12 cellular contexts compared by ENCODE assay signal in the genomic region with DNA sequence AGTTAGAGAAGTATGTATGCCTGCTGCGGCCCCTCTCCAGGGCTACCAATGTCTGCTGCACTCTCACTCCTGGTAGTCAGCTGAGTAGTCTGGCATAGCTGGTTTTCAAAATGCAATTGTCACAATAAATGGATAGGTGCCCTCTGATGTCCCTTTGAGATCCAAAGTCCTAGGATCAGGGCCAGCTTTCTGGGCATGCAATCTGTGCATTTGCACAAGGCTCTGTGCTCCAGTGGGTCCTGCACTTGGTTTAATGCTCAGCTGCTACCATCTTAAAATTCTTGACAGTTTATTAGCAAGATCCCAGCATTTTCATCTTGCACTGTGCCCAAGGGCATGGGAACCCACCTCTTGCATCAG.
DNase-seq lines count a peak whose midpoint lies in the region; ATAC-seq and TF ChIP-seq lines count a peak whose summit lies in the region.
"Had no signal": no experiment of that assay in that cellular context is flagged by ENCODE, and none has a peak within 500 bp of the region (broad histone marks: within the 10 kb centered on the region; RNA-seq: fewer than 3 reads in every experiment).

No MANE protein-coding gene starts in this region.

- in situ Hi-C loops in gastrocnemius medialis (cut with MboI; ENCODE audit: low sequenced_read_pairs in 4 of 4) = no loop called here

- no peak overlapping the region for H3K4me3 ChIP-seq in left ventricle myocardium inferior
- no peak overlapping the region for H3K4me3 ChIP-seq in ascending aorta
- H3K4me3 ChIP-seq in right cardiac atrium (ENCODE audit: low read length) = no peak overlapping the region
- H3K4me3 ChIP-seq in thoracic aorta = no peak overlapping the region
- H3K4me3 ChIP-seq in gastrocnemius medialis = no peak overlapping the region

- H3K27me3 ChIP-seq in left ventricle myocardium inferior (ENCODE audit: low read depth) (no peaks in the 10 kb centered on the region), ascending aorta (no peaks in the 10 kb centered on the region), right cardiac atrium (ENCODE audit: control insufficient read depth, insufficient read depth) (no peaks in the 10 kb centered on the region), thoracic aorta (replicated peaks; ENCODE audit: insufficient read depth) (no peaks in the 10 kb centered on the region), gastrocnemius medialis (no peaks in the 10 kb centered on the region)

- H3K36me3 ChIP-seq in left ventricle myocardium inferior = no peaks in the 10 kb centered on the region
- no peaks in the 10 kb centered on the region for H3K36me3 ChIP-seq in ascending aorta
- H3K36me3 ChIP-seq in thoracic aorta = no peaks in the 10 kb centered on the region
- no peaks in the 10 kb centered on the region for H3K36me3 ChIP-seq in gastrocnemius medialis

- TF ChIP-seq POLR2A in gastrocnemius medialis (IDR thresholded peaks at IDR 0.05) = no peak

- peak overlapping the region; percentile 95 for H3K27ac ChIP-seq in left ventricle myocardium inferior (replicated peaks)
- H3K27ac ChIP-seq in ascending aorta = peak overlapping the region; percentile 48 to 96
- peak overlapping the region; percentile 30 for H3K27ac ChIP-seq in right cardiac atrium (ENCODE audit: low read length)
- H3K27ac ChIP-seq in thoracic aorta = peak overlapping the region; percentile 29 to 96
- H3K27ac ChIP-seq in gastrocnemius medialis = peak overlapping the region in 1 of 4 donors; percentile 40

- WGBS in right cardiac atrium = 47% methylated on average over 1 of the region's 1 CpG

- DNase-seq in left ventricle myocardium inferior (no peak), Right ventricle myocardium inferior (ENCODE audit: missing footprints) (no peak), ascending aorta (ENCODE audit: low spot score in 2 of 2) (no peak), right cardiac atrium (no peak), thoracic aorta (ENCODE audit: low spot score) (no peak), gastrocnemius medialis (no peak)
- DNase-seq: Calu3; CD4-positive, alpha-beta T cell; DMS 273 treated with DMSO at 0.1 percent for 48 hours; GOT3; H9 had no signal

- H3K9me3 ChIP-seq in left ventricle myocardium inferior (replicated peaks) (no peaks in the 10 kb centered on the region), ascending aorta (no peaks in the 10 kb centered on the region), right cardiac atrium (ENCODE audit: control insufficient read depth, low read length) (no peaks in the 10 kb centered on the region), thoracic aorta (no peaks in the 10 kb centered on the region), gastrocnemius medialis (no peaks in the 10 kb centered on the region)

- H3K4me1 ChIP-seq in left ventricle myocardium inferior = peaks cover 61% of the 10 kb centered on the region
- peaks cover 4 to 50% of the 10 kb centered on the region in 2 donors for H3K4me1 ChIP-seq in ascending aorta
- H3K4me1 ChIP-seq in right cardiac atrium (ENCODE audit: control insufficient read depth, insufficient read depth, low read length) = peaks cover 14% of the 10 kb centered on the region
- peaks cover 19 to 58% of the 10 kb centered on the region in 2 donors for H3K4me1 ChIP-seq in thoracic aorta (ENCODE audit: control insufficient read depth in 1 of 2, low read depth in 2 of 2)
- peaks cover 18 to 27% of the 10 kb centered on the region in 2 donors for H3K4me1 ChIP-seq in gastrocnemius medialis

- intact Hi-C loops in left ventricle myocardium inferior (cut with micrococcal nuclease) = no loop called here
- intact Hi-C loops in Right ventricle myocardium inferior (cut with DNase I) = loop anchor here (5.0 to 10.0 kb wide), 2 partner anchors 522 to 544 kb away; no protein-coding TSS in a partner anchor
- intact Hi-C loops in ascending aorta (cut with DNase I) = loop anchor here (5.0 kb wide), 1 partner anchor 138 kb away; no protein-coding TSS in a partner anchor
- intact Hi-C loops in right cardiac atrium (cut with DNase I) = no loop called here
- intact Hi-C loops in gastrocnemius medialis (cut with DNase I; ENCODE audit: low total_unique reads) = no loop called here

- TF ChIP-seq CTCF in left ventricle myocardium inferior (IDR thresholded peaks at IDR 0.05; ENCODE audit: borderline replicate concordance) (no peak), ascending aorta (IDR thresholded peaks at IDR 0.05) (no peak), thoracic aorta (IDR thresholded peaks at IDR 0.05) (no peak), gastrocnemius medialis (IDR thresholded peaks at IDR 0.05 in 4 of 5, conservative IDR thresholded peaks at IDR 0.05 in 1 of 5) (no peak)

- ATAC-seq in Right ventricle myocardium inferior = no peak
- no peak for ATAC-seq in right cardiac atrium
- ATAC-seq in thoracic aorta (ENCODE audit: insufficient number of reproducible peaks, low FRiP score, low read depth) = no peak
- ATAC-seq in gastrocnemius medialis = no peak
- ATAC-seq in HG03469 (IDR thresholded peaks at IDR 0.05; ENCODE audit: unreplicated experiment) = no peak

Comparison
In these comparisons a context has a peak if more than half of its experiments do, and no peak if none do; other contexts are left out.
1. intact Hi-C loops: an anchor here in Right ventricle myocardium inferior (5.0 to 10.0 kb wide) and ascending aorta (5.0 kb wide); none called in left ventricle myocardium inferior, right cardiac atrium and gastrocnemius medialis.